In genomic region chr15:62452656-62453055, GRCh38 we compare ENCODE assay signal across 15 cellular contexts.
"Had no signal": no experiment of that assay in that cellular context is flagged by ENCODE, and none has a peak within 500 bp of the region (broad histone marks: within the 10 kb centered on the region; RNA-seq: fewer than 3 reads in every experiment).

No MANE protein-coding gene starts in this region.

- H3K36me3 Mint-ChIP-seq: activated naive CD4-positive, alpha-beta T cell treated with anti-CD3 and anti-CD28 coated beads, Interleukin-2, amount 50 U/mL, for 72 hours; memory B cell; natural killer cell had no signal

- H3K27ac Mint-ChIP-seq: activated naive CD4-positive, alpha-beta T cell treated with anti-CD3 and anti-CD28 coated beads, Interleukin-2, amount 50 U/mL, for 72 hours; memory B cell; natural killer cell; progenitor cell of endocrine pancreas; type B pancreatic cell had no signal

- H3K4me3 Mint-ChIP-seq: central memory CD8-positive, alpha-beta T cell; memory B cell; natural killer cell; type B pancreatic cell had no signal

- H3K27me3 Mint-ChIP-seq: progenitor cell of endocrine pancreas had no signal

- H3K4me1 Mint-ChIP-seq: central memory CD8-positive, alpha-beta T cell; memory B cell; natural killer cell had no signal

- ATAC-seq: activated naive CD4-positive, alpha-beta T cell treated with anti-CD3 and anti-CD28 coated beads, Interleukin-2, amount 50 U/mL, for 72 hours; left ventricle myocardium superior; natural killer cell; right cardiac atrium; stimulated activated naive CD8-positive, alpha-beta T cell treated with anti-CD3 and anti-CD28 coated beads, Interleukin-15, Interleukin-2, amounts not matched to agents 100 U/mL and 50 U/mL, for 24 hours had no signal

- DNase-seq: activated CD4-positive, CD25-positive, alpha-beta regulatory T cell treated with anti-CD3 and anti-CD28 coated beads, Interleukin-2, amount 50 U/mL, for 72 hours; brain microvascular endothelial cell; esophagus squamous epithelium; hippocampal formation; left ventricle myocardium superior; natural killer cell; occipital lobe; right cardiac atrium; stimulated activated naive CD8-positive, alpha-beta T cell treated with anti-CD3 and anti-CD28 coated beads, Interleukin-15, Interleukin-2, amounts not matched to agents 100 U/mL and 50 U/mL, for 24 hours had no signal

- H3K27me3 ChIP-seq: brain microvascular endothelial cell, esophagus squamous epithelium had no signal

- H3K9me3 Mint-ChIP-seq: activated naive CD4-positive, alpha-beta T cell treated with anti-CD3 and anti-CD28 coated beads, Interleukin-2, amount 50 U/mL, for 72 hours; central memory CD8-positive, alpha-beta T cell; memory B cell; natural killer cell; type B pancreatic cell had no signal

- H3K4me3 ChIP-seq: coronary artery, esophagus squamous epithelium had no signal

- H3K36me3 ChIP-seq: brain microvascular endothelial cell, esophagus squamous epithelium had no signal

- H3K27ac ChIP-seq: brain microvascular endothelial cell had no signal

- H3K9me3 ChIP-seq: esophagus squamous epithelium had no signal
